8 cellular contexts compared by ENCODE assay signal in genomic region chr12:110582286-110583136, GRCh38. TPM values are rescaled to one million over a fixed set of nuclear protein-coding genes. Genes with fewer than 3 reads are reported as not detected.
A peak's percentile ranks its signal among the peaks of the same experiment; 100 is the strongest.
DNase-seq lines count a peak whose midpoint lies in the region; ATAC-seq and TF ChIP-seq lines count a peak whose summit lies in the region.

No MANE protein-coding gene starts in this region.

- peaks cover 61 to 82% (median 76%) of the 10 kb centered on the region in 7 donors for H3K4me1 Mint-ChIP-seq in naive thymus-derived CD4-positive, alpha-beta T cell

- H3K27ac Mint-ChIP-seq in naive thymus-derived CD4-positive, alpha-beta T cell: peak overlapping the region; percentile 84 to 96 (median 93)

- no peak for TF ChIP-seq CTCF in esophagus muscularis mucosa (IDR thresholded peaks at IDR 0.05)

- H3K4me1 ChIP-seq in esophagus muscularis mucosa: peaks cover 67 to 83% (median 77%) of the 10 kb centered on the region in 4 donors
- H3K4me1 ChIP-seq in naive thymus-derived CD4-positive, alpha-beta T cell (ENCODE audit: control insufficient read depth in 2 of 2, insufficient read depth in 2 of 2, low read length in 2 of 2): peaks cover 32 to 61% of the 10 kb centered on the region in 2 donors

- under 1% methylated on average over 42 of the region's 104 CpGs for WGBS in esophagus muscularis mucosa

- H3K36me3 Mint-ChIP-seq in naive thymus-derived CD4-positive, alpha-beta T cell: peaks cover 0 to 21% (median 0%) of the 10 kb centered on the region in 5 donors

- H3K27me3 ChIP-seq in esophagus muscularis mucosa: no peaks in the 10 kb centered on the region
- no peaks in the 10 kb centered on the region for H3K27me3 ChIP-seq in naive thymus-derived CD4-positive, alpha-beta T cell (ENCODE audit: control insufficient read depth in 2 of 2, insufficient read depth in 2 of 2, low read length in 2 of 2)

- POLR2A ChIA-PET in naive thymus-derived CD4-positive, alpha-beta T cell (lab: Charles Lee): interaction anchor here (1.5 kb wide), 1 partner anchor 17 kb away, joined by 4 read pairs; no protein-coding TSS in a partner anchor

- TF ChIP-seq EP300 in esophagus muscularis mucosa (IDR thresholded peaks at IDR 0.05): no peak

- intact Hi-C loops in esophagus muscularis mucosa (cut with DNase I): loop anchor here (5.0 kb wide), 1 partner anchor 35 kb away; no protein-coding TSS in a partner anchor
- intact Hi-C loops in naive thymus-derived CD4-positive, alpha-beta T cell (cut with micrococcal nuclease): loop anchor here (1.0 to 10.0 kb wide), 12 partner anchors 9 to 824 kb away; partner anchors contain the start of genes FAM216A (in 2 of the 2), GPN3 (in 2 of the 2), RAD9B (in 2 of the 2) and VPS29 (in 2 of the 2)

- CTCF ChIA-PET in naive thymus-derived CD4-positive, alpha-beta T cell (lab: Charles Lee): interaction anchor here (3.7 kb wide), 1 partner anchor 19 kb away, joined by 33 read pairs; no protein-coding TSS in a partner anchor

- DNase-seq in NCI-H524 (lab: John Stamatoyannopoulos, UW): peak; percentile 4 to 35
- DNase-seq in NCI-H524 treated with DMSO at 0.1 percent for 48 hours (lab: John Stamatoyannopoulos, UW): no peak
- DNase-seq in NCI-H748 treated with DMSO at 0.1 percent for 48 hours (lab: John Stamatoyannopoulos, UW): peak; percentile 27
- peak; percentile 82 for DNase-seq in activated T-cell treated with anti-CD3 and anti-CD28 coated beads, Interleukin-2, amount 50 U/mL, for 1 hour
- no peak for DNase-seq in esophagus muscularis mucosa (ENCODE audit: extremely low spot score)
- peak; percentile 49 to 86 (median 59) for DNase-seq in naive thymus-derived CD4-positive, alpha-beta T cell
- DNase-seq in stimulated activated CD8-positive, alpha-beta memory T cell treated with anti-CD3 and anti-CD28 coated beads, Interleukin-7, amount 100 ng/mL, for 48 hours (ENCODE audit: extremely low read depth in 1 of 2, low read depth in 1 of 2): peak; percentile 53 to 55

- H3K27me3 Mint-ChIP-seq in naive thymus-derived CD4-positive, alpha-beta T cell: no peaks in the 10 kb centered on the region

- ATAC-seq in HG02678 (IDR thresholded peaks at IDR 0.05; ENCODE audit: unreplicated experiment): peak; percentile 34
- ATAC-seq in naive thymus-derived CD4-positive, alpha-beta T cell: peak; percentile 67

- TF ChIP-seq POLR2A in esophagus muscularis mucosa (IDR thresholded peaks at IDR 0.05; ENCODE audit: low read depth): no peak

- no peaks in the 10 kb centered on the region for H3K9me3 ChIP-seq in esophagus muscularis mucosa
- no peaks in the 10 kb centered on the region for H3K9me3 ChIP-seq in naive thymus-derived CD4-positive, alpha-beta T cell (ENCODE audit: control insufficient read depth in 2 of 3, low read length in 3 of 3)

- peak overlapping the region; percentile 84 to 95 (median 86) for H3K4me3 ChIP-seq in esophagus muscularis mucosa
- peak overlapping the region; percentile 72 for H3K4me3 ChIP-seq in naive thymus-derived CD4-positive, alpha-beta T cell (ENCODE audit: low read length)

- H3K27ac ChIP-seq in esophagus muscularis mucosa (replicated peaks in 1 of 4): peak overlapping the region; percentile 96 to 98 (median 96)
- H3K27ac ChIP-seq in naive thymus-derived CD4-positive, alpha-beta T cell (ENCODE audit: low read depth, low read length): peak overlapping the region; percentile 97

- peak overlapping the region; percentile 91 to 97 (median 95) for H3K4me3 Mint-ChIP-seq in naive thymus-derived CD4-positive, alpha-beta T cell

- no peaks in the 10 kb centered on the region for H3K9me3 Mint-ChIP-seq in naive thymus-derived CD4-positive, alpha-beta T cell

- H3K36me3 ChIP-seq in esophagus muscularis mucosa: no peaks in the 10 kb centered on the region
- peaks cover 0 to 7% (median 0%) of the 10 kb centered on the region in 3 experiments for H3K36me3 ChIP-seq in naive thymus-derived CD4-positive, alpha-beta T cell (ENCODE audit: control insufficient read depth in 2 of 3, insufficient read depth in 3 of 3, low read length in 3 of 3)

RNA-seq across cellular contexts. Expression of gene PPTC7, which starts 0.6 kb away (rescaled TPM):
- total RNA-seq in esophagus muscularis mucosa: 10 to 100 TPM; 36.6 to 55.6 (median 53.2) TPM
- total RNA-seq in naive thymus-derived CD4-positive, alpha-beta T cell: 10 to 100 TPM; 36.7 to 43.8 (median 38.8) TPM
- 10 to 100 TPM in 1 of 2 donors, 1 to 10 TPM in 1; 9.7 to 10.7 TPM for polyA plus RNA-seq in naive thymus-derived CD4-positive, alpha-beta T cell

RNA-seq across cellular contexts. Expression of gene TCTN1, which starts 31.4 kb away (rescaled TPM):
- 10 to 100 TPM; 17.4 to 26.2 (median 21.4) TPM for total RNA-seq in esophagus muscularis mucosa
- 10 to 100 TPM in 3 of 5 experiments, 1 to 10 TPM in 2; 5.2 to 13.0 (median 10.2) TPM for total RNA-seq in naive thymus-derived CD4-positive, alpha-beta T cell
- polyA plus RNA-seq in naive thymus-derived CD4-positive, alpha-beta T cell: 1 to 10 TPM; 4.2 to 8.8 TPM

Comparison
In these comparisons a context has a peak if more than half of its experiments do, and no peak if none do; other contexts are left out.
1. DNase-seq: peak in NCI-H524 (2 of 2), NCI-H748 treated with DMSO at 0.1 percent for 48 hours (single experiment), activated T-cell treated with anti-CD3 and anti-CD28 coated beads, Interleukin-2, amount 50 U/mL, for 1 hour (single experiment), naive thymus-derived CD4-positive, alpha-beta T cell (9 of 9) and stimulated activated CD8-positive, alpha-beta memory T cell treated with anti-CD3 and anti-CD28 coated beads, Interleukin-7, amount 100 ng/mL, for 48 hours (2 of 2); none in NCI-H524 treated with DMSO at 0.1 percent for 48 hours (single experiment) and esophagus muscularis mucosa (single experiment).